In the genomic region with DNA sequence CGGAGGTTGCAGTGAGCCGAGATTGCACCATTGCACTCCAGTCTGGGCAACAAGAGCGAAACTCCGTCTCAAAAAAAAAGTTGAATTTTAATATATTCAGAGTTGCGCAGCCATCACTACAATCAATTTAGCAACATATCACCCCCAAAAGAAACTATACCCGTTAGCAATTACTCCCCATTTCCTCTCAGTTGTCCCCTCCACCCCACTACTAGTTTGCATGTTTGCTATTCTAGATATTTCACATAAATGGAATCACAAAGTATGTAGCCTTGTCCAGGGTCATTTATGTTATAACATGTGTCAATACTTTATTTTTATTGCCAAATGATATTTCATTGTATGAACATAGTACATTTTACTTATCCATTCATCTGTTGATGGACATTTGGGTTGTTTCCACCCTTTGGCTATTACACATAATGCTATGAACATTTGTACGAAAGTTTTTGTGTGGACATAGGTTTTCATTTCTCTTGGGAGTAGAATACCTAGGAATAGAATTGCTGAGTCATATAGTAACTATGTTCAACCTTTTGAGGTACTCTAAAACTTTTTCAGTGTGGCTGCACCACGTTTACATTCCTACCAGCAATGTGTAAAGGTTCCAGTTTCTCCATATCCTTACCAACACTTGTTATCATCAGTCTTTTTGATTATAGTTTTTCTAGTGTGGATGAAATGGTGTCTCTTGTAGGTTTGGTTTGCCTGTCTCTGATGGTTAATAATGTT, we compare ENCODE assay signal across 9 cellular contexts. TPM values are rescaled to one million over a fixed set of nuclear protein-coding genes. Genes with fewer than 3 reads are reported as not detected.
DNase-seq lines count a peak whose midpoint lies in the region; ATAC-seq and TF ChIP-seq lines count a peak whose summit lies in the region.
"Had no signal": no experiment of that assay in that cellular context is flagged by ENCODE, and none has a peak within 500 bp of the region (broad histone marks: within the 10 kb centered on the region; RNA-seq: fewer than 3 reads in every experiment).

No MANE protein-coding gene starts in this region.

- peaks cover 29% of the 10 kb centered on the region for H3K4me1 Mint-ChIP-seq in activated CD4-positive, alpha-beta T cell treated with anti-CD3 and anti-CD28 coated beads for 36 hours
- peaks cover 20% of the 10 kb centered on the region for H3K4me1 Mint-ChIP-seq in stimulated activated effector memory CD8-positive, alpha-beta T cell treated with anti-CD3 and anti-CD28 coated beads, Interleukin-12 subunit alpha, Interleukin-12 subunit beta, amount 100 ng/mL, for 72 hours

- peaks cover 22 to 35% (median 28%) of the 10 kb centered on the region in 4 donors for H3K4me1 ChIP-seq in esophagus muscularis mucosa
- H3K4me1 ChIP-seq in right atrium auricular region: peaks cover 0 to 21% of the 10 kb centered on the region in 2 donors

- CTCF ChIA-PET in activated CD4-positive, alpha-beta T cell treated with anti-CD3 and anti-CD28 coated beads for 36 hours (lab: Charles Lee): interaction anchor here (1.6 kb wide), 1 partner anchor 72 kb away, joined by 4 read pairs; no protein-coding TSS in a partner anchor
- CTCF ChIA-PET in RWPE1 (lab: Yijun Ruan, JAX): no interaction called here

- peaks cover 18% of the 10 kb centered on the region for H3K36me3 Mint-ChIP-seq in activated CD4-positive, alpha-beta T cell treated with anti-CD3 and anti-CD28 coated beads for 36 hours (ENCODE audit: low read depth)
- H3K36me3 Mint-ChIP-seq in stimulated activated effector memory CD8-positive, alpha-beta T cell treated with anti-CD3 and anti-CD28 coated beads, Interleukin-12 subunit alpha, Interleukin-12 subunit beta, amount 100 ng/mL, for 72 hours: peaks cover 39% of the 10 kb centered on the region

- H3K9me3 Mint-ChIP-seq in activated CD4-positive, alpha-beta T cell treated with anti-CD3 and anti-CD28 coated beads for 36 hours (ENCODE audit: low read depth): no peaks in the 10 kb centered on the region
- no peaks in the 10 kb centered on the region for H3K9me3 Mint-ChIP-seq in stimulated activated effector memory CD8-positive, alpha-beta T cell treated with anti-CD3 and anti-CD28 coated beads, Interleukin-12 subunit alpha, Interleukin-12 subunit beta, amount 100 ng/mL, for 72 hours

- no peaks in the 10 kb centered on the region for H3K27me3 Mint-ChIP-seq in activated CD4-positive, alpha-beta T cell treated with anti-CD3 and anti-CD28 coated beads for 36 hours

- peak overlapping the region in 2 of 4 donors; percentile 82 to 94 for H3K4me3 ChIP-seq in esophagus muscularis mucosa
- no peak overlapping the region for H3K4me3 ChIP-seq in right atrium auricular region

- peak overlapping the region; percentile 86 for H3K27ac Mint-ChIP-seq in activated CD4-positive, alpha-beta T cell treated with anti-CD3 and anti-CD28 coated beads for 36 hours
- peak overlapping the region; percentile 100 for H3K27ac Mint-ChIP-seq in stimulated activated effector memory CD8-positive, alpha-beta T cell treated with anti-CD3 and anti-CD28 coated beads, Interleukin-12 subunit alpha, Interleukin-12 subunit beta, amount 100 ng/mL, for 72 hours

- DNase-seq in activated CD4-positive, alpha-beta T cell treated with anti-CD3 and anti-CD28 coated beads for 36 hours: no peak
- DNase-seq in activated CD4-positive, alpha-beta T cell treated with anti-CD3 and anti-CD28 coated beads, Interleukin-2, amount 50 U/mL, for 4 hours: no peak
- DNase-seq in RWPE1 (ENCODE audit: low spot score) (peak; percentile 26), esophagus muscularis mucosa (ENCODE audit: extremely low spot score) (no peak), NCI-H1694 (lab: John Stamatoyannopoulos, UW) (no peak), omental fat pad (ENCODE audit: low spot score) (no peak), right atrium auricular region (ENCODE audit: low spot score) (no peak)
- DNase-seq in stimulated activated effector memory CD8-positive, alpha-beta T cell treated with anti-CD3 and anti-CD28 coated beads, Interleukin-12 subunit alpha, Interleukin-12 subunit beta, amount 100 ng/mL, for 72 hours (ENCODE audit: low spot score in 2 of 2): no peak
- DNase-seq: testis had no signal

- TF ChIP-seq POLR2A in esophagus muscularis mucosa (IDR thresholded peaks at IDR 0.05; ENCODE audit: low read depth): no peak

- POLR2A ChIA-PET in activated CD4-positive, alpha-beta T cell treated with anti-CD3 and anti-CD28 coated beads for 36 hours (lab: Charles Lee): no interaction called here
- POLR2A ChIA-PET in RWPE1 (lab: Yijun Ruan, JAX; ENCODE audit: low non-redundant PET): no interaction called here

- no peak for ATAC-seq in activated CD4-positive, alpha-beta T cell treated with anti-CD3 and anti-CD28 coated beads for 36 hours
- ATAC-seq in stimulated activated effector memory CD8-positive, alpha-beta T cell treated with anti-CD3 and anti-CD28 coated beads, Interleukin-12 subunit alpha, Interleukin-12 subunit beta, amount 100 ng/mL, for 72 hours: no peak
- ATAC-seq in omental fat pad (ENCODE audit: low FRiP score): no peak

- H3K27ac ChIP-seq in RWPE1: peak overlapping the region; percentile 76
- H3K27ac ChIP-seq in esophagus muscularis mucosa (replicated peaks in 1 of 4): peak overlapping the region; percentile 93 to 99 (median 97)
- H3K27ac ChIP-seq in right atrium auricular region: peak overlapping the region in 1 of 2 donors; percentile 99

- no peak for TF ChIP-seq CTCF in RWPE1 (conservative IDR thresholded peaks at IDR 0.05; ENCODE audit: low read depth)
- TF ChIP-seq CTCF in esophagus muscularis mucosa (IDR thresholded peaks at IDR 0.05): no peak
- no peak for TF ChIP-seq CTCF in omental fat pad (IDR thresholded peaks at IDR 0.05)
- no peak for TF ChIP-seq CTCF in right atrium auricular region (IDR thresholded peaks at IDR 0.05)

- intact Hi-C loops in activated CD4-positive, alpha-beta T cell treated with anti-CD3 and anti-CD28 coated beads for 36 hours (cut with DNase I, micrococcal nuclease): loop anchor here (5.0 to 10.0 kb wide), 5 partner anchors 101 to 1292 kb away; a partner anchor contains a TSS
- intact Hi-C loops in esophagus muscularis mucosa (cut with DNase I): loop anchor here (5.0 to 10.0 kb wide), 2 partner anchors 148 to 201 kb away; a partner anchor contains a TSS

- H3K27me3 ChIP-seq in esophagus muscularis mucosa: no peaks in the 10 kb centered on the region
- no peaks in the 10 kb centered on the region for H3K27me3 ChIP-seq in right atrium auricular region
- H3K27me3 ChIP-seq: testis had no signal

- no peak for TF ChIP-seq EP300 in esophagus muscularis mucosa (IDR thresholded peaks at IDR 0.05)

- H3K36me3 ChIP-seq in esophagus muscularis mucosa: peaks cover 0 to 4% (median 0%) of the 10 kb centered on the region in 4 donors
- no peaks in the 10 kb centered on the region for H3K36me3 ChIP-seq in right atrium auricular region

- H3K4me3 Mint-ChIP-seq in activated CD4-positive, alpha-beta T cell treated with anti-CD3 and anti-CD28 coated beads for 36 hours: peak overlapping the region; percentile 93
- peak overlapping the region; percentile 95 for H3K4me3 Mint-ChIP-seq in stimulated activated effector memory CD8-positive, alpha-beta T cell treated with anti-CD3 and anti-CD28 coated beads, Interleukin-12 subunit alpha, Interleukin-12 subunit beta, amount 100 ng/mL, for 72 hours

- WGBS in esophagus muscularis mucosa: 96% methylated on average over 8 of the region's 8 CpGs

- no peaks in the 10 kb centered on the region for H3K9me3 ChIP-seq in esophagus muscularis mucosa
- H3K9me3 ChIP-seq in right atrium auricular region: no peaks in the 10 kb centered on the region
- H3K9me3 ChIP-seq: testis had no signal

RNA-seq across cellular contexts. Expression of a gene that starts 2.2 kb away (rescaled TPM):
- 10 to 100 TPM; 32.6 to 34.9 TPM for total RNA-seq in activated CD4-positive, alpha-beta T cell treated with anti-CD3 and anti-CD28 coated beads for 36 hours
- total RNA-seq in esophagus muscularis mucosa (10 to 100 TPM; 30.0 to 38.8 (median 34.5) TPM), omental fat pad (10 to 100 TPM; 20.7 to 45.6 (median 28.4) TPM), right atrium auricular region (10 to 100 TPM; 19.0 to 22.8 TPM)
